Comparison of ENCODE assay signal across 1 cellular context in the genomic region with DNA sequence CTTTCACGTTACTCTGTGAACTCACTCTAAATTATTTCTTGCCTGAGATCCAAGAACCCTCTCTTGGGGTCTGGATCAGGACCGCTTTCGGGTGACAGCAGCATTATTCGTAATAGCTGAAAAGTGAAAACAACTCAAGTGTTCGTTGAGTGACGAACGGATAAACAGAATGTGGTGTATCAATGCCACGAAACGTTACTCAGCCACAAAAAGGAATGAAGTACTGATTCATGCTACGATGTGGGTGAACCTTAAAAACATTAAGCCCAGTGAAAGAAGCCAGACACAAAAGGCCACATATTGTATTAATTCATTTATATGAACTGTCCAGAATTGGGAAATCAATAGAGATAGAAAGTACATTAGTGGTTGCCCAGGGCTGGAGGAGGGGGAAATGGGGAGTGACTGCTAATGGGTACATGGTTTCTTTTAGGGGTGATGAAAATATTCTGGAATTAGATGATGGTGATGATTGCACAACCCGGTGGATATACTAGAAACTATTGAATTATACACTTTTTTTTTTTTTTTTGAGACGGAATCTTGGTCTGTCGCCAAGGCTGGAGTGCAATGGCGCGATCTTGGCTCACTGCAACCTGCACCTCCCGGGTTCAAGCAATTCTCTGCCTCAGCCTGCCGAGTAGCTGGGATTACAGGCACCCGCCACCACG.
TF ChIP-seq lines count a peak whose summit lies in the region.

No MANE protein-coding gene starts in this region.

TF ChIP-seq in HepG2, 621 proteins besides CTCF, POLR2A, EP300 and RAD21:
- TF ChIP-seq ZNF121 (CRISPR knock-in tag; IDR thresholded peaks at IDR 0.05) (no peak), SUZ12 (IDR thresholded peaks at IDR 0.05; ENCODE audit: low read depth, low read length) (no peak), KDM2A (CRISPR knock-in tag; IDR thresholded peaks at IDR 0.05; ENCODE audit: borderline replicate concordance, low read depth) (no peak), FOXC1 (CRISPR knock-in tag; IDR thresholded peaks at IDR 0.05; ENCODE audit: borderline replicate concordance) (no peak), MED13 (CRISPR knock-in tag; IDR thresholded peaks at IDR 0.05) (no peak), DNMT1 (CRISPR knock-in tag; IDR thresholded peaks at IDR 0.05) (no peak), ZNF264 (CRISPR knock-in tag; IDR thresholded peaks at IDR 0.05) (no peak), CEBPB (IDR thresholded peaks at IDR 0.05; ENCODE audit: borderline replicate concordance, low read depth, low read length) (0 out of 2 replicates have a peak, but pooled peaks have one; percentile 26)
TF ChIP-seq in HepG2: peak in this region for 1.
